ENCODE assay signal across 20 cellular contexts in genomic region chr18:13453714-13454113, GRCh38.
DNase-seq lines count a peak whose midpoint lies in the region; ATAC-seq and TF ChIP-seq lines count a peak whose summit lies in the region.
"Had no signal": no experiment of that assay in that cellular context is flagged by ENCODE, and none has a peak within 500 bp of the region (broad histone marks: within the 10 kb centered on the region; RNA-seq: fewer than 3 reads in every experiment).

No MANE protein-coding gene starts in this region.

- no peaks in the 10 kb centered on the region for H3K36me3 ChIP-seq in ascending aorta
- no peaks in the 10 kb centered on the region for H3K36me3 ChIP-seq in Karpas-422 (ENCODE audit: insufficient read depth, low read length)
- H3K36me3 ChIP-seq: thyroid gland had no signal

- H3K9me3 ChIP-seq in ascending aorta (no peaks in the 10 kb centered on the region), Karpas-422 (ENCODE audit: low read length) (no peaks in the 10 kb centered on the region)
- H3K9me3 ChIP-seq: thyroid gland had no signal

- H3K27ac Mint-ChIP-seq in activated CD4-positive, alpha-beta memory T cell treated with anti-CD3 and anti-CD28 coated beads for 36 hours: no peak overlapping the region
- H3K27ac Mint-ChIP-seq in activated CD4-positive, alpha-beta memory T cell treated with anti-CD3 and anti-CD28 coated beads, Interleukin-2, amount 10 ng/mL, durations not matched to agents 7 days and 5 days: no peak overlapping the region
- H3K27ac Mint-ChIP-seq in type B pancreatic cell: no peak overlapping the region
- H3K27ac Mint-ChIP-seq: natural killer cell had no signal

- no peaks in the 10 kb centered on the region for H3K27me3 ChIP-seq in ascending aorta
- H3K27me3 ChIP-seq in Karpas-422 (ENCODE audit: low read length): 0 out of 2 replicates have a peak, but pooled peaks cover 2% of the 10 kb centered on the region
- H3K27me3 ChIP-seq: foreskin keratinocyte, thyroid gland had no signal

- H3K36me3 Mint-ChIP-seq in activated CD4-positive, alpha-beta memory T cell treated with anti-CD3 and anti-CD28 coated beads for 36 hours: peaks cover 7% of the 10 kb centered on the region
- peaks cover 10% of the 10 kb centered on the region for H3K36me3 Mint-ChIP-seq in activated CD4-positive, alpha-beta memory T cell treated with anti-CD3 and anti-CD28 coated beads, Interleukin-2, amount 10 ng/mL, durations not matched to agents 7 days and 5 days (ENCODE audit: low read depth)
- H3K36me3 Mint-ChIP-seq in type B pancreatic cell: no peaks in the 10 kb centered on the region
- H3K36me3 Mint-ChIP-seq: natural killer cell had no signal

- H3K27ac ChIP-seq in ascending aorta (peak overlapping the region; percentile 47 to 49), Karpas-422 (ENCODE audit: low read length) (no peak overlapping the region)
- H3K27ac ChIP-seq: foreskin keratinocyte, thyroid gland had no signal

- no peak overlapping the region for H3K9ac ChIP-seq in Karpas-422 (ENCODE audit: low read length)

- H3K4me1 Mint-ChIP-seq in activated CD4-positive, alpha-beta memory T cell treated with anti-CD3 and anti-CD28 coated beads for 36 hours (ENCODE audit: low read depth): peaks cover 38% of the 10 kb centered on the region
- H3K4me1 Mint-ChIP-seq in activated CD4-positive, alpha-beta memory T cell treated with anti-CD3 and anti-CD28 coated beads, Interleukin-2, amount 10 ng/mL, durations not matched to agents 7 days and 5 days: peaks cover 33% of the 10 kb centered on the region
- no peaks in the 10 kb centered on the region for H3K4me1 Mint-ChIP-seq in type B pancreatic cell (ENCODE audit: unreplicated experiment)

- H3K4me3 ChIP-seq in ascending aorta: peak overlapping the region in 1 of 2 donors; percentile 25
- no peak overlapping the region for H3K4me3 ChIP-seq in Karpas-422 (ENCODE audit: low read length)
- H3K4me3 ChIP-seq: lung, thyroid gland had no signal

- CTCF ChIA-PET in activated CD4-positive, alpha-beta memory T cell treated with anti-CD3 and anti-CD28 coated beads for 36 hours (lab: Charles Lee): no interaction called here
- CTCF ChIA-PET in activated CD4-positive, alpha-beta memory T cell treated with anti-CD3 and anti-CD28 coated beads, Interleukin-2, amount 10 ng/mL, durations not matched to agents 7 days and 5 days (lab: Charles Lee): no interaction called here

- peaks cover 17% of the 10 kb centered on the region in 2 donors for H3K4me1 ChIP-seq in ascending aorta
- H3K4me1 ChIP-seq in Karpas-422 (ENCODE audit: low read length): no peaks in the 10 kb centered on the region
- H3K4me1 ChIP-seq: foreskin keratinocyte had no signal

- H3K4me2 ChIP-seq in Karpas-422 (ENCODE audit: low read depth, low read length, poor library complexity, severe bottlenecking): no peak overlapping the region

- no peak overlapping the region for H3K4me3 Mint-ChIP-seq in activated CD4-positive, alpha-beta memory T cell treated with anti-CD3 and anti-CD28 coated beads for 36 hours
- H3K4me3 Mint-ChIP-seq in activated CD4-positive, alpha-beta memory T cell treated with anti-CD3 and anti-CD28 coated beads, Interleukin-2, amount 10 ng/mL, durations not matched to agents 7 days and 5 days: no peak overlapping the region
- no peak overlapping the region for H3K4me3 Mint-ChIP-seq in type B pancreatic cell
- H3K4me3 Mint-ChIP-seq: natural killer cell had no signal

- POLR2A ChIA-PET in activated CD4-positive, alpha-beta memory T cell treated with anti-CD3 and anti-CD28 coated beads for 36 hours (lab: Charles Lee): no interaction called here
- POLR2A ChIA-PET in activated CD4-positive, alpha-beta memory T cell treated with anti-CD3 and anti-CD28 coated beads, Interleukin-2, amount 10 ng/mL, durations not matched to agents 7 days and 5 days (lab: Charles Lee): interaction anchor here (1.1 kb wide), 1 partner anchor 11 kb away, joined by 3 read pairs; no protein-coding TSS in a partner anchor

- no peaks in the 10 kb centered on the region for H3K27me3 Mint-ChIP-seq in activated CD4-positive, alpha-beta memory T cell treated with anti-CD3 and anti-CD28 coated beads for 36 hours
- peaks cover 4% of the 10 kb centered on the region for H3K27me3 Mint-ChIP-seq in activated CD4-positive, alpha-beta memory T cell treated with anti-CD3 and anti-CD28 coated beads, Interleukin-2, amount 10 ng/mL, durations not matched to agents 7 days and 5 days
- H3K27me3 Mint-ChIP-seq in type B pancreatic cell: peaks cover 60% of the 10 kb centered on the region

- H3K9me3 Mint-ChIP-seq in activated CD4-positive, alpha-beta memory T cell treated with anti-CD3 and anti-CD28 coated beads for 36 hours: no peaks in the 10 kb centered on the region
- H3K9me3 Mint-ChIP-seq in activated CD4-positive, alpha-beta memory T cell treated with anti-CD3 and anti-CD28 coated beads, Interleukin-2, amount 10 ng/mL, durations not matched to agents 7 days and 5 days: peaks cover 10% of the 10 kb centered on the region
- no peaks in the 10 kb centered on the region for H3K9me3 Mint-ChIP-seq in type B pancreatic cell
- H3K9me3 Mint-ChIP-seq: natural killer cell had no signal

- peak; percentile 4 for DNase-seq in activated CD4-positive, alpha-beta memory T cell treated with anti-CD3 and anti-CD28 coated beads for 36 hours
- no peak for DNase-seq in activated CD4-positive, alpha-beta memory T cell treated with anti-CD3 and anti-CD28 coated beads, Interleukin-2, amount 10 ng/mL, durations not matched to agents 7 days and 5 days
- DNase-seq in ascending aorta (ENCODE audit: low spot score in 2 of 2) (peak in 1 of 2 donors; percentile 79), left ventricle myocardium superior (peak; percentile 58), type B pancreatic cell (ENCODE audit: extremely low spot score, unreplicated experiment) (peak; percentile 29), Karpas-422 (no peak), DMS79 (lab: John Stamatoyannopoulos, UW) (no peak)
- DNase-seq: 8988T; activated CD4-positive, alpha-beta T cell treated with anti-CD3 and anti-CD28 coated beads for 1 hour; central memory CD4-positive, alpha-beta T cell; foreskin keratinocyte; GF-D8; IMR-90; natural killer cell; SIG-M5; stimulated activated CD4-positive, alpha-beta T cell treated with anti-CD3 and anti-CD28 coated beads, Interleukin-2, amount 100 ng/mL, for 24 hours; thyroid gland had no signal

- ATAC-seq in left ventricle myocardium superior: peak; percentile 73
- ATAC-seq in HG03520 (IDR thresholded peaks at IDR 0.05; ENCODE audit: unreplicated experiment): no peak
- ATAC-seq: activated naive CD4-positive, alpha-beta T cell treated with anti-CD3 and anti-CD28 coated beads, Interleukin-2, amount 50 U/mL, for 72 hours; foreskin keratinocyte; natural killer cell had no signal

- no peaks in the 10 kb centered on the region for H3K9me2 ChIP-seq in Karpas-422 (replicated peaks; ENCODE audit: insufficient read depth, low read length)

- H3K79me2 ChIP-seq in Karpas-422 (ENCODE audit: low read length): no peaks in the 10 kb centered on the region

- no peaks in the 10 kb centered on the region for H4K20me1 ChIP-seq in Karpas-422 (ENCODE audit: insufficient read depth, low read depth, low read length)

- H2AFZ ChIP-seq in Karpas-422 (ENCODE audit: low read length): no peak overlapping the region

- intact Hi-C loops in activated CD4-positive, alpha-beta memory T cell treated with anti-CD3 and anti-CD28 coated beads for 36 hours (cut with micrococcal nuclease): no loop called here
- intact Hi-C loops in ascending aorta (cut with DNase I): loop anchor here (2.0 kb wide), 1 partner anchor 47 kb away; no protein-coding TSS in a partner anchor
- intact Hi-C loops in left ventricle myocardium superior (cut with micrococcal nuclease): no loop called here

- TF ChIP-seq CTCF in ascending aorta (IDR thresholded peaks at IDR 0.05) (no peak), type B pancreatic cell (conservative IDR thresholded peaks at IDR 0.05) (no peak)

Comparison
In these comparisons a context has a peak if more than half of its experiments do, and no peak if none do; other contexts are left out.
1. DNase-seq: peak in activated CD4-positive, alpha-beta memory T cell treated with anti-CD3 and anti-CD28 coated beads for 36 hours (single experiment), left ventricle myocardium superior (single experiment) and type B pancreatic cell (single experiment); none in activated CD4-positive, alpha-beta memory T cell treated with anti-CD3 and anti-CD28 coated beads, Interleukin-2, amount 10 ng/mL, durations not matched to agents 7 days and 5 days (single experiment), Karpas-422 (single experiment) and DMS79 (single experiment).